22 cellular contexts compared by ENCODE assay signal in genomic region chrX:102833136-102833535, GRCh38.
DNase-seq lines count a peak whose midpoint lies in the region; ATAC-seq and TF ChIP-seq lines count a peak whose summit lies in the region.
"Had no signal": no experiment of that assay in that cellular context is flagged by ENCODE, and none has a peak within 500 bp of the region (broad histone marks: within the 10 kb centered on the region; RNA-seq: fewer than 3 reads in every experiment).

No MANE protein-coding gene starts in this region.

- peaks cover 14% of the 10 kb centered on the region; the same call in 2 of the 3 replicates for H3K36me3 Mint-ChIP-seq in GM23338 (ENCODE audit: low read depth)

- H3K9me3 Mint-ChIP-seq in GM23338, result no peaks in the 10 kb centered on the region
- H3K9me3 Mint-ChIP-seq: dendritic cell treated with granulocyte-macrophage colony-stimulating factor and Interleukin-4, amounts not matched to agents 40 ng/mL and 50 ng/mL, for 4 days; neural crest cell had no signal

- no peaks in the 10 kb centered on the region for H3F3A ChIP-seq in GM23338 (replicated peaks; ENCODE audit: low read depth)

- TF ChIP-seq CTCF in GM23338 (conservative IDR thresholded peaks at IDR 0.05; ENCODE audit: low read depth in 2 of 2) (no peak), astrocyte of the spinal cord (IDR thresholded peaks at IDR 0.05; ENCODE audit: low read depth, low read length) (no peak), thyroid gland (IDR thresholded peaks at IDR 0.05) (no peak)

- no peaks in the 10 kb centered on the region for H4K20me1 ChIP-seq in GM23338 (replicated peaks; ENCODE audit: insufficient read depth)

- H3K36me3 ChIP-seq in ACC112 (ENCODE audit: insufficient read depth, low read length), result no peaks in the 10 kb centered on the region
- no peaks in the 10 kb centered on the region for H3K36me3 ChIP-seq in GM23338 (ENCODE audit: insufficient read depth)
- H3K36me3 ChIP-seq in aorta (ENCODE audit: control insufficient read depth in 1 of 2, insufficient read depth in 2 of 2, low read length in 1 of 2), result no peaks in the 10 kb centered on the region
- H3K36me3 ChIP-seq in thyroid gland, result no peaks in the 10 kb centered on the region

- intact Hi-C loops in aorta (cut with DNase I) (no loop called here), thyroid gland (cut with DNase I) (no loop called here)

- in situ Hi-C loops in astrocyte of the spinal cord (cut with HindIII; ENCODE audit: low sequenced_read_pairs), result no loop called here

- no peak for ATAC-seq in GM23338
- no peak for ATAC-seq in aorta (ENCODE audit: low FRiP score)
- ATAC-seq in GM19351 (IDR thresholded peaks at IDR 0.05; ENCODE audit: unreplicated experiment), result no peak
- ATAC-seq: activated CD8-positive, alpha-beta memory T cell treated with anti-CD3 and anti-CD28 coated beads, Interleukin-2, amount 10 ng/mL, durations not matched to agents 7 days and 5 days had no signal

- 66 to 77% methylated on average over 3 of the region's 3 CpGs for WGBS in aorta, 2 donors
- WGBS in thyroid gland, 2 donors, result 84 to 91% methylated on average over 3 of the region's 3 CpGs

- H3K27me3 Mint-ChIP-seq in GM23338 (ENCODE audit: insufficient read depth, low read depth, poor library complexity), result peaks cover 2% of the 10 kb centered on the region
- H3K27me3 Mint-ChIP-seq: activated CD8-positive, alpha-beta memory T cell treated with anti-CD3 and anti-CD28 coated beads, Interleukin-2, amount 10 ng/mL, durations not matched to agents 7 days and 5 days; dendritic cell treated with granulocyte-macrophage colony-stimulating factor and Interleukin-4, amounts not matched to agents 40 ng/mL and 50 ng/mL, for 4 days had no signal

- no peak overlapping the region for H2AFZ ChIP-seq in ACC112 (ENCODE audit: low read length, unreplicated experiment)
- no peak overlapping the region for H2AFZ ChIP-seq in GM23338

- H3K27ac Mint-ChIP-seq in GM23338, result no peak overlapping the region; the same call in 1 of the 2 replicates
- H3K27ac Mint-ChIP-seq: activated CD8-positive, alpha-beta memory T cell treated with anti-CD3 and anti-CD28 coated beads, Interleukin-2, amount 10 ng/mL, durations not matched to agents 7 days and 5 days; dendritic cell treated with granulocyte-macrophage colony-stimulating factor and Interleukin-4, amounts not matched to agents 40 ng/mL and 50 ng/mL, for 4 days; mesothelial cell of epicardium had no signal

- H3K27me3 ChIP-seq in ACC112 (ENCODE audit: insufficient read depth, low read length) (no peaks in the 10 kb centered on the region), GM23338 (ENCODE audit: insufficient read depth) (no peaks in the 10 kb centered on the region), aorta (ENCODE audit: control insufficient read depth in 1 of 2, insufficient read depth in 2 of 2, low read length in 1 of 2) (no peaks in the 10 kb centered on the region), thyroid gland (no peaks in the 10 kb centered on the region)
- H3K27me3 ChIP-seq: stomach had no signal

- no peak overlapping the region for H3K4me3 Mint-ChIP-seq in GM23338
- H3K4me3 Mint-ChIP-seq: activated CD8-positive, alpha-beta memory T cell treated with anti-CD3 and anti-CD28 coated beads, Interleukin-2, amount 10 ng/mL, durations not matched to agents 7 days and 5 days; dendritic cell treated with granulocyte-macrophage colony-stimulating factor and Interleukin-4, amounts not matched to agents 40 ng/mL and 50 ng/mL, for 4 days; mesothelial cell of epicardium; neural crest cell had no signal

- no peaks in the 10 kb centered on the region for H3K9me2 ChIP-seq in GM23338 (ENCODE audit: insufficient read depth)

- H3K27ac ChIP-seq in ACC112 (ENCODE audit: low read depth, low read length), result peak overlapping the region; percentile 64
- H3K27ac ChIP-seq in GM23338 (ENCODE audit: low read depth), result no peak overlapping the region
- no peak overlapping the region for H3K27ac ChIP-seq in aorta (ENCODE audit: low read depth in 1 of 2, low read length in 2 of 2)
- no peak overlapping the region for H3K27ac ChIP-seq in thyroid gland
- H3K27ac ChIP-seq: epithelial cell of prostate, stomach had no signal

- H3K79me2 ChIP-seq in ACC112 (ENCODE audit: control insufficient read depth, insufficient read depth, low read length, unreplicated experiment) (no peaks in the 10 kb centered on the region), GM23338 (replicated peaks; ENCODE audit: insufficient read depth) (no peaks in the 10 kb centered on the region)

- H3K4me3 ChIP-seq in ACC112 (ENCODE audit: low read depth, low read length) (no peak overlapping the region), GM23338 (no peak overlapping the region), astrocyte of the spinal cord (ENCODE audit: low read depth, low read length) (no peak overlapping the region), aorta (ENCODE audit: low read length in 2 of 2) (no peak overlapping the region), thyroid gland (replicated peaks in 1 of 3) (no peak overlapping the region)
- H3K4me3 ChIP-seq: stomach had no signal

- DNase-seq in GM23338 (ENCODE audit: low spot score) (peak; percentile 1), astrocyte of the spinal cord (ENCODE audit: low read depth, low spot score) (peak; percentile 13), iris pigment epithelial cell (ENCODE audit: low read depth) (peak; percentile 41), aorta (no peak), thyroid gland (no peak), H4 (ENCODE audit: low spot score) (no peak)
- DNase-seq: activated CD4-positive, alpha-beta T cell treated with anti-CD3 and anti-CD28 coated beads for 1 hour; activated CD8-positive, alpha-beta memory T cell treated with anti-CD3 and anti-CD28 coated beads, Interleukin-2, amount 10 ng/mL, durations not matched to agents 7 days and 5 days; activated effector memory CD4-positive, alpha-beta T cell treated with Interleukin-2 at 50 U/mL for 16 hours; GDM1; kidney; MM.1S; NCI-H187 treated with DMSO at 0.1 percent for 48 hours; NCI-H524; SIG-M5; stomach had no signal

- H3K9me3 ChIP-seq in aorta (ENCODE audit: control insufficient read depth, low read length) (no peaks in the 10 kb centered on the region), thyroid gland (no peaks in the 10 kb centered on the region)
- H3K9me3 ChIP-seq: stomach had no signal

- H3K4me1 Mint-ChIP-seq in GM23338, result peaks cover 10% of the 10 kb centered on the region; the same call in 2 of the 3 replicates
- H3K4me1 Mint-ChIP-seq: activated CD8-positive, alpha-beta memory T cell treated with anti-CD3 and anti-CD28 coated beads, Interleukin-2, amount 10 ng/mL, durations not matched to agents 7 days and 5 days; mesothelial cell of epicardium; neural crest cell had no signal

- H3K4me2 ChIP-seq in GM23338, result no peak overlapping the region

- H3K4me1 ChIP-seq in ACC112 (ENCODE audit: control insufficient read depth, insufficient read depth, low read length, unreplicated experiment) (peaks cover 10% of the 10 kb centered on the region), GM23338 (ENCODE audit: insufficient read depth) (no peaks in the 10 kb centered on the region), aorta (ENCODE audit: control insufficient read depth in 1 of 2, insufficient read depth in 2 of 2, low read length in 2 of 2) (no peaks in the 10 kb centered on the region), thyroid gland (no peaks in the 10 kb centered on the region)
- H3K4me1 ChIP-seq: stomach had no signal

- TF ChIP-seq POLR2A in thyroid gland (IDR thresholded peaks at IDR 0.05), result no peak

TF ChIP-seq in GM23338, 12 proteins besides CTCF, POLR2A, EP300 and RAD21 (continues in another document):
- TF ChIP-seq ZNF114 (CRISPR knock-in tag; IDR thresholded peaks at IDR 0.05), result no peak
- TF ChIP-seq JUNB (IDR thresholded peaks at IDR 0.05; ENCODE audit: unreplicated experiment), result no peak

Comparison
In these comparisons a context has a peak if more than half of its experiments do, and no peak if none do; other contexts are left out.
1. DNase-seq: peak in GM23338 (single experiment), astrocyte of the spinal cord (single experiment) and iris pigment epithelial cell (single experiment); none in aorta (0 of 2), thyroid gland (0 of 2) and H4 (single experiment).